Comparison of ENCODE assay signal across 1 cellular context in genomic region chr17:16495980-16496819, GRCh38.
TF ChIP-seq lines count a peak whose summit lies in the region.

No MANE protein-coding gene starts in this region.

TF ChIP-seq in WTC11, 78 proteins besides CTCF, POLR2A, EP300 and RAD21 (continued from another document):
- TF ChIP-seq, protein P1, sequence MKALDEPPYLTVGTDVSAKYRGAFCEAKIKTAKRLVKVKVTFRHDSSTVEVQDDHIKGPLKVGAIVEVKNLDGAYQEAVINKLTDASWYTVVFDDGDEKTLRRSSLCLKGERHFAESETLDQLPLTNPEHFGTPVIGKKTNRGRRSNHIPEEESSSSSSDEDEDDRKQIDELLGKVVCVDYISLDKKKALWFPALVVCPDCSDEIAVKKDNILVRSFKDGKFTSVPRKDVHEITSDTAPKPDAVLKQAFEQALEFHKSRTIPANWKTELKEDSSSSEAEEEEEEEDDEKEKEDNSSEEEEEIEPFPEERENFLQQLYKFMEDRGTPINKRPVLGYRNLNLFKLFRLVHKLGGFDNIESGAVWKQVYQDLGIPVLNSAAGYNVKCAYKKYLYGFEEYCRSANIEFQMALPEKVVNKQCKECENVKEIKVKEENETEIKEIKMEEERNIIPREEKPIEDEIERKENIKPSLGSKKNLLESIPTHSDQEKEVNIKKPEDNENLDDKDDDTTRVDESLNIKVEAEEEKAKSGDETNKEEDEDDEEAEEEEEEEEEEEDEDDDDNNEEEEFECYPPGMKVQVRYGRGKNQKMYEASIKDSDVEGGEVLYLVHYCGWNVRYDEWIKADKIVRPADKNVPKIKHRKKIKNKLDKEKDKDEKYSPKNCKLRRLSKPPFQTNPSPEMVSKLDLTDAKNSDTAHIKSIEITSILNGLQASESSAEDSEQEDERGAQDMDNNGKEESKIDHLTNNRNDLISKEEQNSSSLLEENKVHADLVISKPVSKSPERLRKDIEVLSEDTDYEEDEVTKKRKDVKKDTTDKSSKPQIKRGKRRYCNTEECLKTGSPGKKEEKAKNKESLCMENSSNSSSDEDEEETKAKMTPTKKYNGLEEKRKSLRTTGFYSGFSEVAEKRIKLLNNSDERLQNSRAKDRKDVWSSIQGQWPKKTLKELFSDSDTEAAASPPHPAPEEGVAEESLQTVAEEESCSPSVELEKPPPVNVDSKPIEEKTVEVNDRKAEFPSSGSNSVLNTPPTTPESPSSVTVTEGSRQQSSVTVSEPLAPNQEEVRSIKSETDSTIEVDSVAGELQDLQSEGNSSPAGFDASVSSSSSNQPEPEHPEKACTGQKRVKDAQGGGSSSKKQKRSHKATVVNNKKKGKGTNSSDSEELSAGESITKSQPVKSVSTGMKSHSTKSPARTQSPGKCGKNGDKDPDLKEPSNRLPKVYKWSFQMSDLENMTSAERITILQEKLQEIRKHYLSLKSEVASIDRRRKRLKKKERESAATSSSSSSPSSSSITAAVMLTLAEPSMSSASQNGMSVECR (CRISPR knock-in tag; IDR thresholded peaks at IDR 0.05; ENCODE audit: borderline replicate concordance), result no peak
- no peak for TF ChIP-seq MLX (CRISPR knock-in tag; IDR thresholded peaks at IDR 0.05)
- TF ChIP-seq ZNF263 (CRISPR knock-in tag; IDR thresholded peaks at IDR 0.05; ENCODE audit: low read depth), result peak; percentile 25; the same call in 1 of the 2 replicates
- no peak for TF ChIP-seq ZNF219 (CRISPR knock-in tag; IDR thresholded peaks at IDR 0.05; ENCODE audit: borderline replicate concordance)
- no peak for TF ChIP-seq E2F4 (CRISPR knock-in tag; IDR thresholded peaks at IDR 0.05; ENCODE audit: borderline replicate concordance, low read depth)
